24 cellular contexts compared by ENCODE assay signal in genomic region chr19:58213075-58213369, GRCh38. TPM values are rescaled to one million over a fixed set of nuclear protein-coding genes. Genes with fewer than 3 reads are reported as not detected.
DNase-seq lines count a peak whose midpoint lies in the region; ATAC-seq, FAIRE-seq and TF ChIP-seq lines count a peak whose summit lies in the region.
"Had no signal": no experiment of that assay in that cellular context is flagged by ENCODE, and none has a peak within 500 bp of the region (broad histone marks: within the 10 kb centered on the region; RNA-seq: fewer than 3 reads in every experiment).

No MANE protein-coding gene starts in this region.

- TF ChIP-seq POLR2A in A549 (IDR thresholded peaks at IDR 0.05; ENCODE audit: low read length): no peak

- CTCF ChIA-PET in A549 (lab: Yijun Ruan, JAX): no interaction called here
- CTCF ChIA-PET in Caco-2 (lab: Charles Lee): no interaction called here
- CTCF ChIA-PET in CD4-positive, alpha-beta memory T cell (lab: Charles Lee; ENCODE audit: partially characterized antibody): interaction anchor here (0.5 to 1.3 kb wide), 2 partner anchors 93 to 275 kb away, joined by 3 read pairs; no protein-coding TSS in a partner anchor

- peak; percentile 13 for FAIRE-seq in A549 (lab: Jason Lieb, UNC)
- FAIRE-seq: D721Med, GM18507, H54 had no signal

- H3K9ac ChIP-seq in adipocyte (ENCODE audit: low read length): no peak overlapping the region
- H3K9ac ChIP-seq: SK-N-SH had no signal

- TF ChIP-seq CTCF in A549 (IDR thresholded peaks at IDR 0.05) (no peak), Caco-2 (IDR thresholded peaks at IDR 0.05; ENCODE audit: insufficient read depth in 1 of 2, low read depth in 1 of 2, low read length in 1 of 2, severe bottlenecking in 1 of 2, unreplicated experiment in 1 of 2) (no peak)

- H3K4me2 ChIP-seq in A549: no peak overlapping the region
- H3K4me2 ChIP-seq: SK-N-SH had no signal

- peaks cover 98% of the 10 kb centered on the region for H3K9me3 ChIP-seq in A549
- H3K9me3 ChIP-seq in Caco-2: peaks cover 83% of the 10 kb centered on the region
- H3K9me3 ChIP-seq in adipocyte (ENCODE audit: control insufficient read depth, low read length): peaks cover 99% of the 10 kb centered on the region
- H3K9me3 ChIP-seq in muscle layer of duodenum (ENCODE audit: control insufficient read depth in 1 of 2, low read length in 2 of 2): peaks cover 79 to 98% of the 10 kb centered on the region in 2 donors
- H3K9me3 ChIP-seq in CD4-positive, alpha-beta memory T cell (ENCODE audit: control insufficient read depth in 1 of 2, low read length in 2 of 2): peaks cover 23 to 84% of the 10 kb centered on the region in 2 donors
- H3K9me3 ChIP-seq: SK-N-SH had no signal

- peaks cover 13% of the 10 kb centered on the region for H3K36me3 ChIP-seq in Caco-2 (ENCODE audit: control insufficient read depth, insufficient read depth, low read length)
- peaks cover 63% of the 10 kb centered on the region for H3K36me3 ChIP-seq in adipocyte (ENCODE audit: control insufficient read depth, insufficient read depth, low read length, severe bottlenecking)
- peaks cover 48 to 60% of the 10 kb centered on the region in 2 donors for H3K36me3 ChIP-seq in muscle layer of duodenum (ENCODE audit: control insufficient read depth in 1 of 2, insufficient read depth in 2 of 2, low read length in 2 of 2)
- H3K36me3 ChIP-seq in CD4-positive, alpha-beta memory T cell (ENCODE audit: insufficient read depth, low read length): peaks cover 49% of the 10 kb centered on the region

- H3K4me1 ChIP-seq in A549 (no peaks in the 10 kb centered on the region), Caco-2 (no peaks in the 10 kb centered on the region), adipocyte (ENCODE audit: control insufficient read depth, insufficient read depth, low read length) (no peaks in the 10 kb centered on the region), muscle layer of duodenum (ENCODE audit: control insufficient read depth in 1 of 2, insufficient read depth in 2 of 2, low read length in 2 of 2) (no peaks in the 10 kb centered on the region)
- no peaks in the 10 kb centered on the region for H3K4me1 ChIP-seq in CD4-positive, alpha-beta memory T cell (ENCODE audit: insufficient read depth, low read length)

- ATAC-seq in A549: no peak
- no peak for ATAC-seq in HG03097 (IDR thresholded peaks at IDR 0.05; ENCODE audit: low FRiP score, unreplicated experiment)
- ATAC-seq: CD8-positive, alpha-beta T cell had no signal

- H3K4me3 Mint-ChIP-seq in Caco-2 (ENCODE audit: unreplicated experiment): no peak overlapping the region
- H3K4me3 Mint-ChIP-seq in CD4-positive, alpha-beta memory T cell: no peak overlapping the region
- H3K4me3 Mint-ChIP-seq: CD8-positive, alpha-beta T cell; HFFc6 had no signal

- H3K36me3 Mint-ChIP-seq in Caco-2 (ENCODE audit: insufficient read depth, unreplicated experiment): peaks cover 58% of the 10 kb centered on the region
- H3K36me3 Mint-ChIP-seq in CD4-positive, alpha-beta memory T cell: peaks cover 55 to 58% of the 10 kb centered on the region in 2 donors

- intact Hi-C loops in Caco-2 (cut with micrococcal nuclease; ENCODE audit: unreplicated experiment): no loop called here
- intact Hi-C loops in CD4-positive, alpha-beta memory T cell (cut with micrococcal nuclease): no loop called here

- no peak for TF ChIP-seq RAD21 in A549 (conservative IDR thresholded peaks at IDR 0.05 in 1 of 2, IDR thresholded peaks at IDR 0.05 in 1 of 2)

- H3K27ac ChIP-seq in A549: no peak overlapping the region
- H3K27ac ChIP-seq in muscle layer of duodenum (ENCODE audit: low read length): no peak overlapping the region
- H3K27ac ChIP-seq in CD4-positive, alpha-beta memory T cell (ENCODE audit: low read depth, low read length): no peak overlapping the region

- TF ChIP-seq EP300 in A549 (IDR thresholded peaks at IDR 0.05): no peak

- TSS peak; percentile 25 for BruUV-seq in Caco-2 (replicated peaks; lab: Mats Ljungman, UMichigan)

- H3K27ac Mint-ChIP-seq in Caco-2 (ENCODE audit: unreplicated experiment): no peak overlapping the region
- no peak overlapping the region for H3K27ac Mint-ChIP-seq in CD4-positive, alpha-beta memory T cell
- H3K27ac Mint-ChIP-seq: CD8-positive, alpha-beta T cell; HFFc6 had no signal

- DNase-seq in A549 (ENCODE audit: low read depth in 1 of 2, low spot score in 1 of 2): no peak
- no peak for DNase-seq in Caco-2
- DNase-seq in adipocyte (ENCODE audit: low read depth): no peak
- DNase-seq in EL: no peak
- no peak for DNase-seq in CD4-positive, alpha-beta memory T cell
- no peak for DNase-seq in NCI-H82 (lab: John Stamatoyannopoulos, UW)
- DNase-seq: C1 segment of cervical spinal cord; CD8-positive, alpha-beta T cell; HFFc6; Karpas-422; NCI-H1092 treated with DMSO at 0.1 percent for 48 hours; NCI-H1436 treated with DMSO at 0.1 percent for 48 hours; NCI-H1930; NCI-H2107; NCI-H524; NCI-H748 treated with DMSO at 0.1 percent for 48 hours; SK-N-SH; SW 1271 had no signal

- H3K4me1 Mint-ChIP-seq in Caco-2 (ENCODE audit: low read depth, unreplicated experiment): no peaks in the 10 kb centered on the region
- H3K4me1 Mint-ChIP-seq in CD4-positive, alpha-beta memory T cell: peaks cover 0 to 1% (median 0%) of the 10 kb centered on the region in 4 donors

- 94% methylated on average over 1 of the region's 1 CpG for WGBS in A549 (ENCODE audit: missing lambda C conversion rate)

- H3K27me3 ChIP-seq in Caco-2 (replicated peaks; ENCODE audit: control insufficient read depth, insufficient read depth, low read length) (no peaks in the 10 kb centered on the region), adipocyte (replicated peaks; ENCODE audit: control insufficient read depth, insufficient read depth, low read length) (no peaks in the 10 kb centered on the region), muscle layer of duodenum (ENCODE audit: low read depth, low read length) (no peaks in the 10 kb centered on the region)
- H3K27me3 ChIP-seq in CD4-positive, alpha-beta memory T cell (ENCODE audit: insufficient read depth, low read length): no peaks in the 10 kb centered on the region

- H3K27me3 Mint-ChIP-seq in Caco-2 (ENCODE audit: insufficient read depth, unreplicated experiment): no peaks in the 10 kb centered on the region
- no peaks in the 10 kb centered on the region for H3K27me3 Mint-ChIP-seq in CD4-positive, alpha-beta memory T cell

- peaks cover 78% of the 10 kb centered on the region for H3K9me3 Mint-ChIP-seq in Caco-2 (ENCODE audit: unreplicated experiment)
- peaks cover 0 to 97% (median 89%) of the 10 kb centered on the region in 8 donors for H3K9me3 Mint-ChIP-seq in CD4-positive, alpha-beta memory T cell

- POLR2A ChIA-PET in A549 (lab: Yijun Ruan, JAX): no interaction called here
- POLR2A ChIA-PET in Caco-2 (lab: Charles Lee): no interaction called here
- POLR2A ChIA-PET in CD4-positive, alpha-beta memory T cell (lab: Charles Lee; ENCODE audit: partially characterized antibody): interaction anchor here (1.1 kb wide), 1 partner anchor 15 kb away, joined by 5 read pairs; the partner anchor contains the start of gene ZNF544

- H3K4me3 ChIP-seq in A549 (no peak overlapping the region), Caco-2 (ENCODE audit: low read depth, low read length) (no peak overlapping the region), adipocyte (ENCODE audit: low read length) (peak overlapping the region; percentile 70), muscle layer of duodenum (ENCODE audit: low read depth in 1 of 2, low read length in 2 of 2) (peak overlapping the region; percentile 17 to 69)
- H3K4me3 ChIP-seq in CD4-positive, alpha-beta memory T cell (ENCODE audit: low read length in 2 of 2): no peak overlapping the region

TF ChIP-seq in A549, 52 proteins besides CTCF, POLR2A, EP300 and RAD21:
- no peak for TF ChIP-seq TFCP2L1 (CRISPR knock-in tag; IDR thresholded peaks at IDR 0.05)
- TF ChIP-seq SMC3 (IDR thresholded peaks at IDR 0.05): no peak
- TF ChIP-seq BCL3 (IDR thresholded peaks at IDR 0.05): no peak

RNA-seq across cellular contexts. Expression of gene ZNF544, which starts 15.7 kb away (rescaled TPM):
- polyA plus RNA-seq in A549 (2011; rRNA removed) (32.7 and 33.1 TPM in 2 replicates), A549 (2017; fragmentation: RNase III; extraction: RNeasy Plus Mini Kit Qiagen cat#74134 plus additional on column Dnase treatment) (22.5 to 30.6 TPM (median 23.7 TPM) in 3 replicates)
- 28.1 and 28.7 TPM in 2 replicates for polyA plus RNA-seq in A549 (2012; cell fraction: cytosol; rRNA removed)
- 15.6 and 27.3 TPM in 2 replicates for polyA plus RNA-seq in A549 (2012; cell fraction: nucleus; rRNA removed)
- polyA minus RNA-seq in A549 (2011; rRNA and poly(A)+ RNA removed): 30.1 and 30.2 TPM in 2 replicates
- 48.7 and 53.8 TPM in 2 replicates for total RNA-seq in Caco-2 (2022)
- total RNA-seq in CD4-positive, alpha-beta memory T cell: 10 to 100 TPM; 63.3 to 67.6 TPM
- polyA plus RNA-seq in CD4-positive, alpha-beta memory T cell: 10 to 100 TPM; 13.7 to 23.0 TPM
- total RNA-seq: A172 had no signal

RNA-seq across cellular contexts. Expression of gene ZNF274, which starts 30.2 kb away (rescaled TPM):
- polyA plus RNA-seq in A549 (2011; rRNA removed): 27.3 and 28.7 TPM in 2 replicates
- 14.7 and 16.0 TPM in 2 replicates for polyA plus RNA-seq in A549 (2012; cell fraction: cytosol; rRNA removed)
- 24.5 and 27.4 TPM in 2 replicates for polyA plus RNA-seq in A549 (2012; cell fraction: nucleus; rRNA removed)
- polyA plus RNA-seq in A549 (2017; fragmentation: RNase III; extraction: RNeasy Plus Mini Kit Qiagen cat#74134 plus additional on column Dnase treatment): 15.8 to 18.8 TPM (median 18.3 TPM) in 3 replicates
- polyA minus RNA-seq in A549 (2011; rRNA and poly(A)+ RNA removed): 34.8 and 37.4 TPM in 2 replicates
- 19.9 and 21.6 TPM in 2 replicates for total RNA-seq in Caco-2 (2022)
- 10 to 100 TPM; 76.5 to 77.1 TPM for total RNA-seq in CD4-positive, alpha-beta memory T cell
- polyA plus RNA-seq in CD4-positive, alpha-beta memory T cell: 10 to 100 TPM; 26.8 to 35.2 TPM

Comparison
In these comparisons a context has a peak if more than half of its experiments do, and no peak if none do; other contexts are left out.
1. H3K4me3 ChIP-seq: peak in adipocyte (single experiment) and muscle layer of duodenum (2 of 2); none in A549 (single experiment), Caco-2 (single experiment) and CD4-positive, alpha-beta memory T cell (0 of 2).